In genomic region chr9:80285325-80285724, GRCh38 we compare ENCODE assay signal across 1 cellular context.
TF ChIP-seq lines count a peak whose summit lies in the region.

No MANE protein-coding gene starts in this region.

TF ChIP-seq in SK-N-SH, 30 proteins besides CTCF, POLR2A, EP300 and RAD21 (continued from another document):
- no peak for TF ChIP-seq RCOR1 (IDR thresholded peaks at IDR 0.05; ENCODE audit: low read length)
- no peak for TF ChIP-seq TAF1 (IDR thresholded peaks at IDR 0.05; ENCODE audit: borderline replicate concordance, low read depth, low read length)
- no peak for TF ChIP-seq FOSL2 (IDR thresholded peaks at IDR 0.05; ENCODE audit: borderline replicate concordance, low read depth)
- no peak for TF ChIP-seq FOXM1 (IDR thresholded peaks at IDR 0.05; ENCODE audit: low read depth)
- no peak for TF ChIP-seq GATA2 (CRISPR knock-in tag; IDR thresholded peaks at IDR 0.05)
TF ChIP-seq in SK-N-SH: peak in this region for 0.
